In genomic region chr5:68261174-68262021, GRCh38 we compare ENCODE assay signal across 10 cellular contexts. TPM values are rescaled to one million over a fixed set of nuclear protein-coding genes. Genes with fewer than 3 reads are reported as not detected.
DNase-seq lines count a peak whose midpoint lies in the region; ATAC-seq and TF ChIP-seq lines count a peak whose summit lies in the region.
"Had no signal": no experiment of that assay in that cellular context is flagged by ENCODE, and none has a peak within 500 bp of the region (broad histone marks: within the 10 kb centered on the region; RNA-seq: fewer than 3 reads in every experiment).

No MANE protein-coding gene starts in this region.

- peak overlapping the region; percentile 81 for H3K27ac Mint-ChIP-seq in activated naive CD4-positive, alpha-beta T cell treated with anti-CD3 and anti-CD28 coated beads, Interleukin-2, amount 50 U/mL, for 24 hours
- H3K27ac Mint-ChIP-seq in activated CD4-positive, alpha-beta memory T cell treated with anti-CD3 and anti-CD28 coated beads for 36 hours: peak overlapping the region; percentile 61

- no peak overlapping the region for H3K4me3 Mint-ChIP-seq in activated naive CD4-positive, alpha-beta T cell treated with anti-CD3 and anti-CD28 coated beads, Interleukin-2, amount 50 U/mL, for 24 hours
- no peak overlapping the region for H3K4me3 Mint-ChIP-seq in activated CD4-positive, alpha-beta memory T cell treated with anti-CD3 and anti-CD28 coated beads for 36 hours

- 58 to 62% methylated on average over 4 of the region's 4 CpGs for WGBS in upper lobe of left lung, 2 donors

- intact Hi-C loops in activated CD4-positive, alpha-beta memory T cell treated with anti-CD3 and anti-CD28 coated beads for 36 hours (cut with micrococcal nuclease): loop anchor here (2.0 kb wide), 1 partner anchor 13 kb away; no protein-coding TSS in a partner anchor

- DNase-seq in activated naive CD4-positive, alpha-beta T cell (lab: John Stamatoyannopoulos, UW): no peak
- no peak for DNase-seq in activated CD4-positive, alpha-beta memory T cell treated with anti-CD3 and anti-CD28 coated beads for 36 hours
- no peak for DNase-seq in left lobe of liver (ENCODE audit: low spot score)
- DNase-seq in upper lobe of left lung: no peak
- no peak for DNase-seq in NCI-H774 (lab: John Stamatoyannopoulos, UW)
- no peak for DNase-seq in T-helper 1 cell
- DNase-seq: activated CD4-positive, alpha-beta T cell treated with anti-CD3 and anti-CD28 coated beads, Interleukin-2, amount 50 U/mL, for 1 hour had no signal

- ATAC-seq in left lobe of liver: peak; percentile 9
- ATAC-seq in upper lobe of left lung (ENCODE audit: low FRiP score in 2 of 2): peak in 1 of 2 donors; percentile 66
- no peak for ATAC-seq in HG03565 (IDR thresholded peaks at IDR 0.05; ENCODE audit: unreplicated experiment)

- H3K9me3 ChIP-seq in upper lobe of left lung: no peaks in the 10 kb centered on the region

- no peaks in the 10 kb centered on the region for H3K27me3 Mint-ChIP-seq in activated naive CD4-positive, alpha-beta T cell treated with anti-CD3 and anti-CD28 coated beads, Interleukin-2, amount 50 U/mL, for 24 hours
- H3K27me3 Mint-ChIP-seq in activated CD4-positive, alpha-beta memory T cell treated with anti-CD3 and anti-CD28 coated beads for 36 hours: no peaks in the 10 kb centered on the region

- H3K4me1 ChIP-seq in upper lobe of left lung: peaks cover 50 to 62% (median 57%) of the 10 kb centered on the region in 4 donors

- H3K27me3 ChIP-seq in upper lobe of left lung: no peaks in the 10 kb centered on the region

- H3K36me3 ChIP-seq in upper lobe of left lung: no peaks in the 10 kb centered on the region

- H3K27ac ChIP-seq in upper lobe of left lung: peak overlapping the region in 3 of 4 donors; percentile 16 to 68 (median 65)

- TF ChIP-seq CTCF in upper lobe of left lung (IDR thresholded peaks at IDR 0.05): no peak

- no peaks in the 10 kb centered on the region for H3K9me3 Mint-ChIP-seq in activated naive CD4-positive, alpha-beta T cell treated with anti-CD3 and anti-CD28 coated beads, Interleukin-2, amount 50 U/mL, for 24 hours
- no peaks in the 10 kb centered on the region for H3K9me3 Mint-ChIP-seq in activated CD4-positive, alpha-beta memory T cell treated with anti-CD3 and anti-CD28 coated beads for 36 hours

- peaks cover 5% of the 10 kb centered on the region for H3K36me3 Mint-ChIP-seq in activated naive CD4-positive, alpha-beta T cell treated with anti-CD3 and anti-CD28 coated beads, Interleukin-2, amount 50 U/mL, for 24 hours
- H3K36me3 Mint-ChIP-seq in activated CD4-positive, alpha-beta memory T cell treated with anti-CD3 and anti-CD28 coated beads for 36 hours: no peaks in the 10 kb centered on the region

- peak in 2 of 4 donors; percentile 29 to 50 for TF ChIP-seq EP300 in upper lobe of left lung (IDR thresholded peaks at IDR 0.05)

- TF ChIP-seq POLR2A in upper lobe of left lung (IDR thresholded peaks at IDR 0.05): no peak

- H3K4me3 ChIP-seq in upper lobe of left lung: no peak overlapping the region
- H3K4me3 ChIP-seq: skin epidermis had no signal

- peaks cover 92% of the 10 kb centered on the region for H3K4me1 Mint-ChIP-seq in activated naive CD4-positive, alpha-beta T cell treated with anti-CD3 and anti-CD28 coated beads, Interleukin-2, amount 50 U/mL, for 24 hours
- H3K4me1 Mint-ChIP-seq in activated CD4-positive, alpha-beta memory T cell treated with anti-CD3 and anti-CD28 coated beads for 36 hours (ENCODE audit: low read depth): peaks cover 82% of the 10 kb centered on the region

- CTCF ChIA-PET in activated CD4-positive, alpha-beta memory T cell treated with anti-CD3 and anti-CD28 coated beads for 36 hours (lab: Charles Lee): interaction anchor here (0.8 to 1.6 kb wide), 3 partner anchors 9 to 12 kb away, joined by 3 to 4 read pairs (median 4); no protein-coding TSS in a partner anchor

- POLR2A ChIA-PET in activated CD4-positive, alpha-beta memory T cell treated with anti-CD3 and anti-CD28 coated beads for 36 hours (lab: Charles Lee): no interaction called here

RNA-seq across cellular contexts. Expression of gene PIK3R1, which starts 45.8 kb away (rescaled TPM):
- total RNA-seq in activated CD4-positive, alpha-beta memory T cell treated with anti-CD3 and anti-CD28 coated beads for 36 hours: 10 to 100 TPM; 35.3 to 40.9 TPM
- total RNA-seq in left lobe of liver: 149 TPM
- 100 to 1,000 TPM in 1 of 6 donors, 10 to 100 TPM in 5; 52.3 to 112 (median 92.5) TPM for total RNA-seq in upper lobe of left lung
